In the genomic region with DNA sequence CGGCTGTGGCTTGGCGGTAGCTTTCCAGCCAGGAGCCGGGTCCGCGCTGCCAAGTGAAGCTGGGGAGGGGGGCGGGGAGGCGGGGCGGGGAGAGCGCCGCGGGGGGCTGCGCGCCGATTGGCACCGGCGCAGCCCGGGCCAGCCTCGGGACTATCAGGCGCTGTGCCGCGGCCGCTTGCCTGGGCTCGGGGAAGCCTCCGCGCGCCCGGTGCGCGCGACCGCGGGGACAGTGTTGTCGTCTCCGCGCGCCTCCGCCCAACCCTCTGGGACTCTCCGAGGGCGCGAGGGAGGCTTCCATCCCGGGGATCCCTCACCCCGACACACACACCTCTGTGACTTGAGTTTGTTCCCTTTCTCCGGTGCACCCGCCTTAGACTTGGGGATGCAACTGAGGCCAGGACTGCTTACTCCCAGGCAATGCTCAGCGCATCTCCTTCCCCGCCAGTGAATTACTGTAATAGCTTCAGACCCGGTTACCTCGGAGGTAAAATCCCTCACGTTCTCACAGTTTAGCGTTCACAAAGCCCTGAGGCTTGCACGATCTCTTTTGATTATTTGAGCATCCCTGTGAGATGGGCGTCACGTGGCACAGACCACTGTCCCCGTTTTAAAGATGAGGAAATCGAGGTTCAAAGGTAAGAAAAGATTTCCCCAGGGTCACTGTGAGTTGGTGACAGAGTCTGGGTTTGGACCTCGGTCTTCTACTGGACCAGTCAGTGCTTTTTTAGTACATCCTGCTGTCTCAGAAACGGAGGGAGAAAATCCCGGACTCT, we compare ENCODE assay signal across 1 cellular context.
TF ChIP-seq lines count a peak whose summit lies in the region.

A gene (minus strand): TSS at position 26 of the 773 bp plus-strand sequence. CDS start 92 bp downstream, outside the sequence.

TF ChIP-seq in SK-N-SH, 30 proteins besides CTCF, POLR2A, EP300 and RAD21 (continued from another document):
- TF ChIP-seq TAF1 (IDR thresholded peaks at IDR 0.05; ENCODE audit: borderline replicate concordance, low read depth, low read length) (no peak), EZH2phosphoT487 (IDR thresholded peaks at IDR 0.05; ENCODE audit: borderline replicate concordance, low read depth) (no peak; the same call in 1 of the 2 replicates), FOXJ3 (CRISPR knock-in tag; IDR thresholded peaks at IDR 0.05) (no peak), JUND (IDR thresholded peaks at IDR 0.05) (no peak), NRF1 (IDR thresholded peaks at IDR 0.05; ENCODE audit: low read depth, low read length) (no peak), RCOR1 (IDR thresholded peaks at IDR 0.05; ENCODE audit: low read length) (no peak), MXI1 (IDR thresholded peaks at IDR 0.05; ENCODE audit: low read depth, low read length) (no peak), POLR2AphosphoS5 (IDR thresholded peaks at IDR 0.05; ENCODE audit: low read depth, low read length) (no peak)
